18 cellular contexts compared by ENCODE assay signal in genomic region chr16:8819635-8820034, GRCh38.
"Had no signal": no experiment of that assay in that cellular context is flagged by ENCODE, and none has a peak within 500 bp of the region (broad histone marks: within the 10 kb centered on the region; RNA-seq: fewer than 3 reads in every experiment).

No MANE protein-coding gene starts in this region.

- H3K27ac ChIP-seq: pancreas, testis, tibial artery had no signal

- DNase-seq: cortex of kidney; hypothalamus; natural killer cell; pancreas; retina; stimulated activated CD4-positive, alpha-beta T cell treated with anti-CD3 and anti-CD28 coated beads, Interleukin-12 subunit alpha, Interleukin-12 subunit beta, amount 100 ng/mL, for 4 hours; stimulated activated CD4-positive, alpha-beta T cell treated with anti-CD3 and anti-CD28 coated beads, Interleukin-1b, Interleukin-23, amount 100 ng/mL, for 48 hours; stimulated activated CD4-positive, alpha-beta T cell treated with anti-CD3 and anti-CD28 coated beads, Interleukin-4, amount 100 ng/mL, for 1 hour; stimulated activated CD8-positive, alpha-beta memory T cell treated with anti-CD3 and anti-CD28 coated beads, Interleukin-4, amount 100 ng/mL, for 48 hours; stimulated activated naive CD8-positive, alpha-beta T cell treated with anti-CD3 and anti-CD28 coated beads, Interleukin-15, Interleukin-2, amounts not matched to agents 100 U/mL and 50 U/mL, for 24 hours; substantia nigra; testis; tibial artery had no signal

- H3K4me2 ChIP-seq: smooth muscle cell had no signal

- H3K27me3 ChIP-seq: pancreas, testis, tibial artery had no signal

- ATAC-seq: natural killer cell, pancreas, sciatic nerve had no signal

- H3K27ac Mint-ChIP-seq: natural killer cell, type B pancreatic cell had no signal

- H3K9me3 ChIP-seq: pancreas, testis, tibial artery had no signal

- H3K4me3 ChIP-seq: lung, pancreas, smooth muscle cell, testis, tibial artery had no signal

- H3K27me3 Mint-ChIP-seq: memory B cell, type B pancreatic cell had no signal

- H3K9me3 Mint-ChIP-seq: memory B cell, natural killer cell, type B pancreatic cell had no signal

- H3K4me1 ChIP-seq: pancreas, testis, tibial artery had no signal

- H3K4me3 Mint-ChIP-seq: memory B cell, natural killer cell, type B pancreatic cell had no signal
